Comparison of ENCODE assay signal across 1 cellular context in the genomic region with DNA sequence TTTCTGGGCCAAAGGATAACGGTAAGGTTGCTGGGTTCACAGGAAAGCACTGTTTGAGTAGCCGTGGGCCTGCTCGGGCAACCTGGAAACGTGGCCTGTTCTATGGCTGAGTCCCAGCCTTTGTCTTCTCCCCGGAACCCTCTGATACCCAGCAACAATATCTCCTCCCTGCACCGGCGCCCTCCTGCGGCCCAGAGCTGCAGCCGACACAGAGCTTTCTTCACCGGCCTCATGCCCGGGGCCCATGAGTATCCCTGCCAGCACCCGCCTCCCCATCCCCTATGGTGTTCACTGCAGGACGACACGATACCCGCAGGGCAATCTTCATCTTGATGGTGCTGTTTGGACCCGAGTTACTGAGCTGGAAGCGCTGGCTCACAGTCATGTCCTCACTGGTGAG.
TF ChIP-seq lines count a peak whose summit lies in the region.

No MANE protein-coding gene starts in this region.

TF ChIP-seq in K562, 482 proteins besides CTCF, POLR2A, EP300 and RAD21:
- TF ChIP-seq POLR2G (IDR thresholded peaks at IDR 0.05; ENCODE audit: low read depth, low read length) (0 out of 2 replicates have a peak, but pooled peaks have one; percentile 27), ZBTB8A (IDR thresholded peaks at IDR 0.05; ENCODE audit: partially characterized antibody) (no peak), ZNF436 (CRISPR knock-in tag; IDR thresholded peaks at IDR 0.05) (no peak)
- TF ChIP-seq, protein P1, sequence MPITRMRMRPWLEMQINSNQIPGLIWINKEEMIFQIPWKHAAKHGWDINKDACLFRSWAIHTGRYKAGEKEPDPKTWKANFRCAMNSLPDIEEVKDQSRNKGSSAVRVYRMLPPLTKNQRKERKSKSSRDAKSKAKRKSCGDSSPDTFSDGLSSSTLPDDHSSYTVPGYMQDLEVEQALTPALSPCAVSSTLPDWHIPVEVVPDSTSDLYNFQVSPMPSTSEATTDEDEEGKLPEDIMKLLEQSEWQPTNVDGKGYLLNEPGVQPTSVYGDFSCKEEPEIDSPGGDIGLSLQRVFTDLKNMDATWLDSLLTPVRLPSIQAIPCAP (CRISPR knock-in tag; IDR thresholded peaks at IDR 0.05; ENCODE audit: borderline replicate concordance): no peak
